Comparison of ENCODE assay signal across 29 cellular contexts in genomic region chr9:128360826-128361225, GRCh38. TPM values are rescaled to one million over a fixed set of nuclear protein-coding genes. Genes with fewer than 3 reads are reported as not detected.
DNase-seq lines count a peak whose midpoint lies in the region; ATAC-seq, FAIRE-seq and TF ChIP-seq lines count a peak whose summit lies in the region.
"Had no signal": no experiment of that assay in that cellular context is flagged by ENCODE, and none has a peak within 500 bp of the region (broad histone marks: within the 10 kb centered on the region; RNA-seq: fewer than 3 reads in every experiment).

No MANE protein-coding gene starts in this region.

- H3K4me1 ChIP-seq in endothelial cell of umbilical vein (ENCODE audit: control insufficient read depth, extremely low read depth, insufficient read depth, low read length): peaks cover 17% of the 10 kb centered on the region
- H3K4me1 ChIP-seq in osteoblast (ENCODE audit: insufficient read depth, low read length): peaks cover 18% of the 10 kb centered on the region

- H2AFZ ChIP-seq in endothelial cell of umbilical vein (ENCODE audit: low read depth, low read length) (no peak overlapping the region), osteoblast (ENCODE audit: low read length) (no peak overlapping the region)

- CTCF ChIA-PET in RWPE1 (lab: Yijun Ruan, JAX) (interaction anchor here (0.5 to 2.8 kb wide), 10 partner anchors 17 to 243 kb away, joined by 3 to 33 read pairs (median 5); no protein-coding TSS in a partner anchor), endothelial cell of umbilical vein (lab: Charles Lee) (interaction anchor here (0.8 to 4.5 kb wide), 8 partner anchors 11 to 78 kb away, joined by 3 to 108 read pairs (median 22); partner anchors contain the start of genes CERCAM and URM1)

- ATAC-seq in HG03460 (IDR thresholded peaks at IDR 0.05; ENCODE audit: unreplicated experiment) (no peak), GM21619 (IDR thresholded peaks at IDR 0.05; ENCODE audit: unreplicated experiment) (no peak)
- ATAC-seq: activated naive CD8-positive, alpha-beta T cell treated with anti-CD3 and anti-CD28 coated beads, Interleukin-2, amount 50 U/mL, for 24 hours; gastrocnemius medialis had no signal

- H3K36me3 ChIP-seq in endothelial cell of umbilical vein (ENCODE audit: control insufficient read depth in 2 of 2, extremely low read depth in 1 of 2, insufficient read depth in 2 of 2, low read length in 2 of 2) (peaks cover under 1 to 9% of the 10 kb centered on the region in 2 experiments), osteoblast (ENCODE audit: insufficient read depth, low read length) (peaks cover 1% of the 10 kb centered on the region)
- H3K36me3 ChIP-seq: pancreas had no signal

- H3K4me2 ChIP-seq in endothelial cell of umbilical vein (ENCODE audit: insufficient read depth, low read length) (no peak overlapping the region), osteoblast (ENCODE audit: insufficient read depth, low read length) (no peak overlapping the region)

- no peak overlapping the region for H3K9ac ChIP-seq in endothelial cell of umbilical vein (replicated peaks; ENCODE audit: extremely low read depth, insufficient read depth, low read length)

- no peaks in the 10 kb centered on the region for H3K9me1 ChIP-seq in endothelial cell of umbilical vein (replicated peaks; ENCODE audit: control insufficient read depth, extremely low read depth, insufficient read depth, low read length)

- no peaks in the 10 kb centered on the region for H3K9me3 ChIP-seq in endothelial cell of umbilical vein (replicated peaks; ENCODE audit: control insufficient read depth, insufficient read depth, low read length)
- H3K9me3 ChIP-seq in osteoblast (ENCODE audit: low read depth, low read length): no peaks in the 10 kb centered on the region
- H3K9me3 ChIP-seq: A549, gastrocnemius medialis, pancreas, Peyer's patch, suprapubic skin had no signal

- POLR2A ChIA-PET in RWPE1 (lab: Yijun Ruan, JAX; ENCODE audit: low non-redundant PET): no interaction called here
- POLR2A ChIA-PET in endothelial cell of umbilical vein (lab: Charles Lee): interaction anchor here (0.6 kb wide), 1 partner anchor 9 kb away, joined by 3 read pairs; no protein-coding TSS in a partner anchor

- intact Hi-C loops in endothelial cell of umbilical vein (cut with micrococcal nuclease): loop anchor here (5.0 kb wide), 1 partner anchor 191 kb away; the partner anchor contains the start of gene SPTAN1

- TF ChIP-seq CTCF in 22Rv1 (IDR thresholded peaks at IDR 0.05) (no peak), RWPE1 (conservative IDR thresholded peaks at IDR 0.05; ENCODE audit: low read depth) (no peak), endothelial cell of umbilical vein (IDR thresholded peaks at IDR 0.05; ENCODE audit: extremely low read depth in 1 of 2, insufficient read depth in 1 of 2, low read depth in 1 of 2, low read length in 2 of 2) (no peak), osteoblast (IDR thresholded peaks at IDR 0.05; ENCODE audit: extremely low read depth, low read depth, low read length) (no peak)

- H3K79me2 ChIP-seq in endothelial cell of umbilical vein (ENCODE audit: control insufficient read depth, insufficient read depth, low read length): no peaks in the 10 kb centered on the region
- H3K79me2 ChIP-seq in osteoblast (ENCODE audit: insufficient read depth, low read length): no peaks in the 10 kb centered on the region

- no peak overlapping the region for H3K4me3 ChIP-seq in endothelial cell of umbilical vein (replicated peaks in 1 of 3; ENCODE audit: insufficient read depth in 1 of 3, low read depth in 1 of 3, low read length in 3 of 3)
- H3K4me3 ChIP-seq in osteoblast (ENCODE audit: insufficient read depth, low read length): no peak overlapping the region
- H3K4me3 ChIP-seq: A549, gastrocnemius medialis, lung, Peyer's patch, suprapubic skin had no signal

- H3K27me3 ChIP-seq in endothelial cell of umbilical vein (ENCODE audit: control insufficient read depth in 2 of 2, insufficient read depth in 2 of 2, low read length in 2 of 2): no peaks in the 10 kb centered on the region
- no peaks in the 10 kb centered on the region for H3K27me3 ChIP-seq in osteoblast (ENCODE audit: insufficient read depth, low read length)
- H3K27me3 ChIP-seq: gastrocnemius medialis, pancreas, Peyer's patch, suprapubic skin had no signal

- dilution Hi-C loops in endothelial cell of umbilical vein (cut with MboI; ENCODE audit: extremely low pct_ligation_motif_present, low sequenced_read_pairs): no loop called here

- no peak for TF ChIP-seq POLR2A in endothelial cell of umbilical vein (IDR thresholded peaks at IDR 0.05; ENCODE audit: low read depth, low read length)

- H3K27ac ChIP-seq in 22Rv1: peak overlapping the region; percentile 64; the same call in 1 of the 2 replicates
- H3K27ac ChIP-seq in RWPE1: peak overlapping the region; percentile 84
- H3K27ac ChIP-seq in endothelial cell of umbilical vein (ENCODE audit: insufficient read depth, low read depth, low read length): no peak overlapping the region
- no peak overlapping the region for H3K27ac ChIP-seq in osteoblast (ENCODE audit: low read depth, low read length)

- H4K20me1 ChIP-seq in endothelial cell of umbilical vein (replicated peaks; ENCODE audit: control insufficient read depth, extremely low read depth, insufficient read depth, low read length): no peaks in the 10 kb centered on the region
- no peaks in the 10 kb centered on the region for H4K20me1 ChIP-seq in osteoblast (ENCODE audit: insufficient read depth, low read length)

- DNase-seq in RWPE1 (ENCODE audit: low spot score) (no peak), endothelial cell of umbilical vein (ENCODE audit: low read depth, low spot score) (no peak), osteoblast (ENCODE audit: insufficient read length, low spot score, missing footprints) (peak; percentile 67), occipital lobe (lab: John Stamatoyannopoulos, UW) (no peak), COLO668 (lab: John Stamatoyannopoulos, UW; ENCODE audit: unreplicated experiment) (no peak)
- DNase-seq: activated CD4-positive, alpha-beta T cell treated with anti-CD3 and anti-CD28 coated beads for 48 hours; activated gamma-delta T cell treated with Interleukin-2 at 50 U/mL for 16 hours; activated naive CD8-positive, alpha-beta T cell treated with anti-CD3 and anti-CD28 coated beads, Interleukin-2, amount 50 U/mL, for 24 hours; activated T-cell treated with anti-CD3 and anti-CD28 coated beads, Interleukin-2, amount 50 U/mL, for 1 hour; CD4-positive, alpha-beta T cell; DMS 273 treated with DMSO at 0.1 percent for 48 hours; EL; gastrocnemius medialis; hippocampal formation; MV-4-11; NCI-H1436 treated with DMSO at 0.1 percent for 48 hours; NCI-H2107; NCI-H345; nephron progenitor cell; Peyer's patch; stimulated activated naive CD4-positive, alpha-beta T cell had no signal

- FAIRE-seq in endothelial cell of umbilical vein (lab: Jason Lieb, UNC): no peak
- FAIRE-seq: A549, GM19239, pancreas had no signal

- TSS peak; percentile 14 for BruUV-seq in endothelial cell of umbilical vein (replicated peaks; lab: Mats Ljungman, UMichigan)

RNA-seq across cellular contexts. Expression of gene URM1, which starts 10.3 kb away (rescaled TPM):
- total RNA-seq in endothelial cell of umbilical vein: 100 and 101 TPM in 2 replicates
- 86.5 and 98.7 TPM in 2 replicates for polyA plus RNA-seq in endothelial cell of umbilical vein
- polyA plus RNA-seq in endothelial cell of umbilical vein (2011; cell fraction: cytosol; rRNA removed): 92.3 and 99.9 TPM in 2 replicates
- 58.0 and 74.3 TPM in 2 replicates for polyA plus RNA-seq in endothelial cell of umbilical vein (2011; cell fraction: nucleus; rRNA removed)
- polyA plus RNA-seq in endothelial cell of umbilical vein (2012): 106 and 119 TPM in 2 replicates
- 45.4 and 46.4 TPM in 2 replicates for polyA minus RNA-seq in endothelial cell of umbilical vein
- 28.7 TPM for polyA minus RNA-seq in endothelial cell of umbilical vein (2011; cell fraction: cytosol; rRNA and poly(A)+ RNA removed)
- polyA minus RNA-seq in endothelial cell of umbilical vein (2011; cell fraction: nucleus; rRNA and poly(A)+ RNA removed): 11.2 and 14.3 TPM in 2 replicates
- 29.2 and 35.1 TPM in 2 replicates for total RNA-seq in osteoblast
- 21.8 TPM for total RNA-seq in occipital lobe

RNA-seq across cellular contexts. Expression of gene SLC27A4, which starts 20.5 kb away (rescaled TPM):
- total RNA-seq in endothelial cell of umbilical vein: 35.0 and 36.9 TPM in 2 replicates
- polyA plus RNA-seq in endothelial cell of umbilical vein: 29.9 and 31.8 TPM in 2 replicates
- polyA plus RNA-seq in endothelial cell of umbilical vein (2011; cell fraction: cytosol; rRNA removed): 22.2 and 27.2 TPM in 2 replicates
- polyA plus RNA-seq in endothelial cell of umbilical vein (2011; cell fraction: nucleus; rRNA removed): 27.5 and 29.6 TPM in 2 replicates
- 28.3 and 30.8 TPM in 2 replicates for polyA plus RNA-seq in endothelial cell of umbilical vein (2012)
- polyA minus RNA-seq in endothelial cell of umbilical vein: 36.0 and 40.1 TPM in 2 replicates
- 45.6 TPM for polyA minus RNA-seq in endothelial cell of umbilical vein (2011; cell fraction: cytosol; rRNA and poly(A)+ RNA removed)
- 11.1 and 16.3 TPM in 2 replicates for polyA minus RNA-seq in endothelial cell of umbilical vein (2011; cell fraction: nucleus; rRNA and poly(A)+ RNA removed)
- 21.4 and 23.0 TPM in 2 replicates for total RNA-seq in osteoblast
- total RNA-seq in occipital lobe: 23.9 TPM

RNA-seq across cellular contexts. Expression of gene COQ4, which starts 38.2 kb away (rescaled TPM):
- total RNA-seq in endothelial cell of umbilical vein (44.4 and 46.6 TPM in 2 replicates), osteoblast (34.7 and 34.8 TPM in 2 replicates), occipital lobe (19.5 TPM)
- 78.1 and 83.2 TPM in 2 replicates for polyA plus RNA-seq in endothelial cell of umbilical vein
- 52.6 and 61.9 TPM in 2 replicates for polyA plus RNA-seq in endothelial cell of umbilical vein (2011; cell fraction: cytosol; rRNA removed)
- 125 and 142 TPM in 2 replicates for polyA plus RNA-seq in endothelial cell of umbilical vein (2011; cell fraction: nucleus; rRNA removed)
- polyA plus RNA-seq in endothelial cell of umbilical vein (2012): 40.8 and 45.5 TPM in 2 replicates
- polyA minus RNA-seq in endothelial cell of umbilical vein: 37.6 and 50.1 TPM in 2 replicates
- polyA minus RNA-seq in endothelial cell of umbilical vein (2011; cell fraction: cytosol; rRNA and poly(A)+ RNA removed): 59.3 TPM
- polyA minus RNA-seq in endothelial cell of umbilical vein (2011; cell fraction: nucleus; rRNA and poly(A)+ RNA removed): 42.6 and 45.5 TPM in 2 replicates

RNA-seq across cellular contexts. Expression of gene TRUB2, which starts 38.6 kb away (rescaled TPM):
- 35.4 and 39.3 TPM in 2 replicates for total RNA-seq in endothelial cell of umbilical vein
- polyA plus RNA-seq in endothelial cell of umbilical vein: 17.6 and 21.1 TPM in 2 replicates
- 21.2 and 21.4 TPM in 2 replicates for polyA plus RNA-seq in endothelial cell of umbilical vein (2011; cell fraction: cytosol; rRNA removed)
- 13.1 and 17.2 TPM in 2 replicates for polyA plus RNA-seq in endothelial cell of umbilical vein (2011; cell fraction: nucleus; rRNA removed)
- 39.7 and 44.6 TPM in 2 replicates for polyA plus RNA-seq in endothelial cell of umbilical vein (2012)
- 33.8 and 41.7 TPM in 2 replicates for polyA minus RNA-seq in endothelial cell of umbilical vein
- polyA minus RNA-seq in endothelial cell of umbilical vein (2011; cell fraction: cytosol; rRNA and poly(A)+ RNA removed): 49.6 TPM
- polyA minus RNA-seq in endothelial cell of umbilical vein (2011; cell fraction: nucleus; rRNA and poly(A)+ RNA removed): 5.5 and 5.8 TPM in 2 replicates
- 16.2 and 16.3 TPM in 2 replicates for total RNA-seq in osteoblast
- 24.0 TPM for total RNA-seq in occipital lobe

RNA-seq across cellular contexts. Expression of gene CERCAM, which starts 59.8 kb away (rescaled TPM):
- total RNA-seq in endothelial cell of umbilical vein (46.8 and 47.9 TPM in 2 replicates), osteoblast (186 and 195 TPM in 2 replicates), occipital lobe (10.1 TPM)
- 77.8 and 105 TPM in 2 replicates for polyA plus RNA-seq in endothelial cell of umbilical vein
- polyA plus RNA-seq in endothelial cell of umbilical vein (2011; cell fraction: cytosol; rRNA removed): 45.9 and 60.0 TPM in 2 replicates
- 37.7 and 43.2 TPM in 2 replicates for polyA plus RNA-seq in endothelial cell of umbilical vein (2011; cell fraction: nucleus; rRNA removed)
- polyA plus RNA-seq in endothelial cell of umbilical vein (2012): 32.0 and 64.3 TPM in 2 replicates
- 31.3 and 32.9 TPM in 2 replicates for polyA minus RNA-seq in endothelial cell of umbilical vein
- not detected for polyA minus RNA-seq in endothelial cell of umbilical vein (2011; cell fraction: cytosol; rRNA and poly(A)+ RNA removed)
- 10.1 and 15.7 TPM in 2 replicates for polyA minus RNA-seq in endothelial cell of umbilical vein (2011; cell fraction: nucleus; rRNA and poly(A)+ RNA removed)

Comparison
In these comparisons a context has a peak if more than half of its experiments do, and no peak if none do; other contexts are left out.
1. H3K27ac ChIP-seq: peak in 22Rv1 (single experiment) and RWPE1 (single experiment); none in endothelial cell of umbilical vein (single experiment) and osteoblast (single experiment).